Comparison of ENCODE assay signal across 1 cellular context in the genomic region with DNA sequence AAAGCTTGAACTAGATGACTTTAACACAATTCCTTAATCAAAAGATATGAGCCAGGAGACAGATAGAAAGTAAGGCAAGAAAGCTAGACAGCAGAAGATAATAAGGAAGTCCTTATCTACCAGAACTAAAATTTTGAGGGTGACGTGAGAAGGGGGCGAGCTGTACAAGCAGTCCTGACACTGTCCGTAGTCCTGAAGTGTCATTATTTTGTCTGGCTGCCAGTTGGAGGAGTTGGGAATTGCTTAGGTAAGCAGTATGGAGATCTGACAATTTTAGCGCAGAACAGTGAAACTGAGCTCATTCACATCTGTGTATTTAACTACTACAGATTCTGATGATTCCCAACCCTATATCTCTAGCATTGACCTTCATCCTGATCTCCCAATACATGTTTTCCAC.
TF ChIP-seq lines count a peak whose summit lies in the region.

No MANE protein-coding gene starts in this region.

TF ChIP-seq in HepG2, 621 proteins besides CTCF, POLR2A, EP300 and RAD21 (continued from another document and continues in another):
- TF ChIP-seq MIER2 (CRISPR knock-in tag; IDR thresholded peaks at IDR 0.05), result peak; percentile 63; the same call in 1 of the 2 replicates
- TF ChIP-seq ZNF430 (CRISPR knock-in tag; IDR thresholded peaks at IDR 0.05), result no peak
- TF ChIP-seq ZNF558 (CRISPR knock-in tag; IDR thresholded peaks at IDR 0.05; ENCODE audit: borderline replicate concordance), result no peak
- TF ChIP-seq, protein P1, sequence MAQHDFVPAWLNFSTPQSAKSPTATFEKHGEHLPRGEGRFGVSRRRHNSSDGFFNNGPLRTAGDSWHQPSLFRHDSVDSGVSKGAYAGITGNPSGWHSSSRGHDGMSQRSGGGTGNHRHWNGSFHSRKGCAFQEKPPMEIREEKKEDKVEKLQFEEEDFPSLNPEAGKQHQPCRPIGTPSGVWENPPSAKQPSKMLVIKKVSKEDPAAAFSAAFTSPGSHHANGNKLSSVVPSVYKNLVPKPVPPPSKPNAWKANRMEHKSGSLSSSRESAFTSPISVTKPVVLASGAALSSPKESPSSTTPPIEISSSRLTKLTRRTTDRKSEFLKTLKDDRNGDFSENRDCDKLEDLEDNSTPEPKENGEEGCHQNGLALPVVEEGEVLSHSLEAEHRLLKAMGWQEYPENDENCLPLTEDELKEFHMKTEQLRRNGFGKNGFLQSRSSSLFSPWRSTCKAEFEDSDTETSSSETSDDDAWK (CRISPR knock-in tag; IDR thresholded peaks at IDR 0.05), result no peak
- TF ChIP-seq FOSL1 (CRISPR knock-in tag; IDR thresholded peaks at IDR 0.05; ENCODE audit: borderline replicate concordance), result no peak
- TF ChIP-seq RERE (CRISPR knock-in tag; IDR thresholded peaks at IDR 0.05; ENCODE audit: low read depth), result no peak
- no peak for TF ChIP-seq ZNF296 (CRISPR knock-in tag; conservative IDR thresholded peaks at IDR 0.05)
- TF ChIP-seq ZNF234 (CRISPR knock-in tag; conservative IDR thresholded peaks at IDR 0.05), result no peak
- TF ChIP-seq CEBPB (IDR thresholded peaks at IDR 0.05; ENCODE audit: borderline replicate concordance, low read depth, low read length), result no peak
- TF ChIP-seq MAFF (IDR thresholded peaks at IDR 0.05; ENCODE audit: low read depth, low read length), result peak; percentile 87
- TF ChIP-seq CREB1 (IDR thresholded peaks at IDR 0.05), result no peak
- TF ChIP-seq CREB1 (CRISPR knock-in tag; IDR thresholded peaks at IDR 0.05), result no peak
- no peak for TF ChIP-seq E2F5 (CRISPR knock-in tag; conservative IDR thresholded peaks at IDR 0.05)
- TF ChIP-seq MTF1 (CRISPR knock-in tag; IDR thresholded peaks at IDR 0.05), result no peak
- no peak for TF ChIP-seq ZNF616 (CRISPR knock-in tag; IDR thresholded peaks at IDR 0.05; ENCODE audit: low read depth)
- TF ChIP-seq MEF2D (CRISPR knock-in tag; IDR thresholded peaks at IDR 0.05), result no peak
- TF ChIP-seq, protein P2, sequence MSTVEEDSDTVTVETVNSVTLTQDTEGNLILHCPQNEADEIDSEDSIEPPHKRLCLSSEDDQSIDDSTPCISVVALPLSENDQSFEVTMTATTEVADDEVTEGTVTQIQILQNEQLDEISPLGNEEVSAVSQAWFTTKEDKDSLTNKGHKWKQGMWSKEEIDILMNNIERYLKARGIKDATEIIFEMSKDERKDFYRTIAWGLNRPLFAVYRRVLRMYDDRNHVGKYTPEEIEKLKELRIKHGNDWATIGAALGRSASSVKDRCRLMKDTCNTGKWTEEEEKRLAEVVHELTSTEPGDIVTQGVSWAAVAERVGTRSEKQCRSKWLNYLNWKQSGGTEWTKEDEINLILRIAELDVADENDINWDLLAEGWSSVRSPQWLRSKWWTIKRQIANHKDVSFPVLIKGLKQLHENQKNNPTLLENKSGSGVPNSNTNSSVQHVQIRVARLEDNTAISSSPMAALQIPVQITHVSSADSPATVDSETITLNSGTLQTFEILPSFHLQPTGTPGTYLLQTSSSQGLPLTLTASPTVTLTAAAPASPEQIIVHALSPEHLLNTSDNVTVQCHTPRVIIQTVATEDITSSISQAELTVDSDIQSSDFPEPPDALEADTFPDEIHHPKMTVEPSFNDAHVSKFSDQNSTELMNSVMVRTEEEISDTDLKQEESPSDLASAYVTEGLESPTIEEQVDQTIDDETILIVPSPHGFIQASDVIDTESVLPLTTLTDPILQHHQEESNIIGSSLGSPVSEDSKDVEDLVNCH (CRISPR knock-in tag; IDR thresholded peaks at IDR 0.05), result no peak
- no peak for TF ChIP-seq MXD4 (CRISPR knock-in tag; IDR thresholded peaks at IDR 0.05)
- no peak for TF ChIP-seq ZNF407 (CRISPR knock-in tag; IDR thresholded peaks at IDR 0.05; ENCODE audit: not compliant biosample characterization)
- no peak for TF ChIP-seq ZFP36L2 (CRISPR knock-in tag; IDR thresholded peaks at IDR 0.05)
- TF ChIP-seq ZFP62 (CRISPR knock-in tag; IDR thresholded peaks at IDR 0.05), result no peak
- no peak for TF ChIP-seq MNT (IDR thresholded peaks at IDR 0.05)
- no peak for TF ChIP-seq HNRNPUL1 (IDR thresholded peaks at IDR 0.05; ENCODE audit: low read depth, low read length)
- TF ChIP-seq, protein P3, sequence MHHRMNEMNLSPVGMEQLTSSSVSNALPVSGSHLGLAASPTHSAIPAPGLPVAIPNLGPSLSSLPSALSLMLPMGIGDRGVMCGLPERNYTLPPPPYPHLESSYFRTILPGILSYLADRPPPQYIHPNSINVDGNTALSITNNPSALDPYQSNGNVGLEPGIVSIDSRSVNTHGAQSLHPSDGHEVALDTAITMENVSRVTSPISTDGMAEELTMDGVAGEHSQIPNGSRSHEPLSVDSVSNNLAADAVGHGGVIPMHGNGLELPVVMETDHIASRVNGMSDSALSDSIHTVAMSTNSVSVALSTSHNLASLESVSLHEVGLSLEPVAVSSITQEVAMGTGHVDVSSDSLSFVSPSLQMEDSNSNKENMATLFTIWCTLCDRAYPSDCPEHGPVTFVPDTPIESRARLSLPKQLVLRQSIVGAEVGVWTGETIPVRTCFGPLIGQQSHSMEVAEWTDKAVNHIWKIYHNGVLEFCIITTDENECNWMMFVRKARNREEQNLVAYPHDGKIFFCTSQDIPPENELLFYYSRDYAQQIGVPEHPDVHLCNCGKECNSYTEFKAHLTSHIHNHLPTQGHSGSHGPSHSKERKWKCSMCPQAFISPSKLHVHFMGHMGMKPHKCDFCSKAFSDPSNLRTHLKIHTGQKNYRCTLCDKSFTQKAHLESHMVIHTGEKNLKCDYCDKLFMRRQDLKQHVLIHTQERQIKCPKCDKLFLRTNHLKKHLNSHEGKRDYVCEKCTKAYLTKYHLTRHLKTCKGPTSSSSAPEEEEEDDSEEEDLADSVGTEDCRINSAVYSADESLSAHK (CRISPR knock-in tag; IDR thresholded peaks at IDR 0.05; ENCODE audit: borderline replicate concordance), result no peak
